ENCODE assay signal across 23 cellular contexts in genomic region chr3:59310736-59311135, GRCh38.
A peak's percentile ranks its signal among the peaks of the same experiment; 100 is the strongest.
DNase-seq lines count a peak whose midpoint lies in the region; ATAC-seq and TF ChIP-seq lines count a peak whose summit lies in the region.
"Had no signal": no experiment of that assay in that cellular context is flagged by ENCODE, and none has a peak within 500 bp of the region (broad histone marks: within the 10 kb centered on the region; RNA-seq: fewer than 3 reads in every experiment).

No MANE protein-coding gene starts in this region.

- H3K4me2 ChIP-seq in GM23248 (ENCODE audit: unreplicated experiment) (no peak overlapping the region), OCI-LY3 (ENCODE audit: low read length) (peak overlapping the region; percentile 0; the same call in 1 of the 2 replicates), mammary epithelial cell (ENCODE audit: insufficient read depth, low read depth, low read length) (peak overlapping the region; percentile 27), hepatocyte (no peak overlapping the region)

- dilution Hi-C loops in mammary epithelial cell (cut with HindIII; ENCODE audit: low sequenced_read_pairs): no loop called here

- H3K9ac ChIP-seq in GM23248 (no peak overlapping the region), OCI-LY3 (ENCODE audit: low read length) (no peak overlapping the region), mammary epithelial cell (ENCODE audit: insufficient read depth, low read length) (no peak overlapping the region)

- H3K36me3 ChIP-seq in GM23248 (ENCODE audit: low read depth) (no peaks in the 10 kb centered on the region), OCI-LY3 (replicated peaks; ENCODE audit: low read depth, low read length) (peaks cover 4% of the 10 kb centered on the region), mammary epithelial cell (ENCODE audit: insufficient read depth, low read length) (no peaks in the 10 kb centered on the region), hepatocyte (replicated peaks; ENCODE audit: insufficient read depth, low read depth) (no peaks in the 10 kb centered on the region), psoas muscle (ENCODE audit: insufficient read depth in 1 of 2, low read depth in 1 of 2) (no peaks in the 10 kb centered on the region)
- H3K36me3 ChIP-seq: MG63 had no signal

- no peak overlapping the region for H3K4me3 Mint-ChIP-seq in nephron
- H3K4me3 Mint-ChIP-seq: B cell; CD8-positive, alpha-beta T cell had no signal

- H3K27ac Mint-ChIP-seq in nephron: peak overlapping the region in 2 of 3 experiments; percentile 65 to 67
- H3K27ac Mint-ChIP-seq: B cell; CD8-positive, alpha-beta T cell had no signal

- H4K20me1 ChIP-seq in GM23248 (ENCODE audit: insufficient read depth) (no peaks in the 10 kb centered on the region), OCI-LY3 (ENCODE audit: insufficient read depth, low read length) (no peaks in the 10 kb centered on the region), mammary epithelial cell (ENCODE audit: insufficient read depth, low read length) (no peaks in the 10 kb centered on the region), hepatocyte (ENCODE audit: insufficient read depth, poor library complexity, severe bottlenecking) (no peaks in the 10 kb centered on the region)

- no peak overlapping the region for H3K4me3 ChIP-seq in GM23248
- H3K4me3 ChIP-seq in OCI-LY3 (ENCODE audit: low read length): no peak overlapping the region
- H3K4me3 ChIP-seq in mammary epithelial cell (replicated peaks in 1 of 3; ENCODE audit: insufficient read depth in 1 of 3, low read depth in 2 of 3, low read length in 3 of 3): no peak overlapping the region
- H3K4me3 ChIP-seq in hepatocyte: no peak overlapping the region
- no peak overlapping the region for H3K4me3 ChIP-seq in psoas muscle
- H3K4me3 ChIP-seq: MG63 had no signal

- no peaks in the 10 kb centered on the region for H3K79me2 ChIP-seq in GM23248 (ENCODE audit: insufficient read depth)
- no peaks in the 10 kb centered on the region for H3K79me2 ChIP-seq in OCI-LY3 (ENCODE audit: low read length)
- no peaks in the 10 kb centered on the region for H3K79me2 ChIP-seq in mammary epithelial cell (ENCODE audit: insufficient read depth, low read length)
- H3K79me2 ChIP-seq in hepatocyte: no peaks in the 10 kb centered on the region

- H3K4me1 Mint-ChIP-seq in nephron: peaks cover 32% of the 10 kb centered on the region
- H3K4me1 Mint-ChIP-seq: B cell had no signal

- no peaks in the 10 kb centered on the region for H3F3A ChIP-seq in GM23248 (ENCODE audit: insufficient read depth)

- H2AFZ ChIP-seq in GM23248 (peak overlapping the region; percentile 15; the same call in 1 of the 2 replicates), OCI-LY3 (ENCODE audit: low read depth, low read length) (no peak overlapping the region), mammary epithelial cell (ENCODE audit: low read depth, low read length) (no peak overlapping the region), hepatocyte (no peak overlapping the region)

- H3K27ac ChIP-seq in GM23248 (no peak overlapping the region), OCI-LY3 (ENCODE audit: low read length) (no peak overlapping the region), mammary epithelial cell (ENCODE audit: insufficient read depth, low read depth, low read length) (no peak overlapping the region), hepatocyte (no peak overlapping the region), psoas muscle (no peak overlapping the region)
- H3K27ac ChIP-seq: C4-2B had no signal

- CTCF ChIA-PET in mammary epithelial cell (lab: Charles Lee; ENCODE audit: low non-redundant PET): interaction anchor here (0.6 kb wide), 1 partner anchor 12 kb away, joined by 4 read pairs; no protein-coding TSS in a partner anchor

- H3K36me3 Mint-ChIP-seq in nephron (ENCODE audit: low read depth): no peaks in the 10 kb centered on the region
- H3K36me3 Mint-ChIP-seq: CD8-positive, alpha-beta T cell had no signal

- TF ChIP-seq CTCF in OCI-LY3 (IDR thresholded peaks at IDR 0.05; ENCODE audit: low read depth, low read length) (no peak), mammary epithelial cell (conservative IDR thresholded peaks at IDR 0.05 in 1 of 2, IDR thresholded peaks at IDR 0.05 in 1 of 2; ENCODE audit: extremely low read depth in 1 of 2, insufficient read depth in 1 of 2, low read depth in 1 of 2, low read length in 2 of 2) (no peak), nephron (IDR thresholded peaks at IDR 0.05; ENCODE audit: unreplicated experiment in 3 of 3) (no peak), hepatocyte (IDR thresholded peaks at IDR 0.05; ENCODE audit: poor library complexity) (no peak), psoas muscle (IDR thresholded peaks at IDR 0.05) (no peak)

- ATAC-seq in psoas muscle: no peak
- ATAC-seq: CD8-positive, alpha-beta T cell had no signal

- peaks cover 3% of the 10 kb centered on the region for H3K27me3 Mint-ChIP-seq in nephron (ENCODE audit: low read depth)
- H3K27me3 Mint-ChIP-seq: B cell had no signal

- intact Hi-C loops in mammary epithelial cell (cut with micrococcal nuclease) (loop anchor here (10.0 kb wide), 1 partner anchor 486 kb away; no protein-coding TSS in a partner anchor), psoas muscle (cut with DNase I) (no loop called here)

- no TSS peak for BruUV-seq in mammary epithelial cell (replicated peaks; lab: Mats Ljungman, UMichigan)

- no peaks in the 10 kb centered on the region for H3K9me2 ChIP-seq in GM23248 (ENCODE audit: insufficient read depth)
- H3K9me2 ChIP-seq in hepatocyte (replicated peaks; ENCODE audit: insufficient read depth): no peaks in the 10 kb centered on the region

- no peaks in the 10 kb centered on the region for H3K9me3 ChIP-seq in GM23248 (ENCODE audit: low read depth)
- H3K9me3 ChIP-seq in OCI-LY3 (ENCODE audit: insufficient read depth, low read length): no peaks in the 10 kb centered on the region
- H3K9me3 ChIP-seq in mammary epithelial cell (replicated peaks; ENCODE audit: insufficient read depth, low read length): no peaks in the 10 kb centered on the region
- H3K9me3 ChIP-seq in hepatocyte (ENCODE audit: low read depth): no peaks in the 10 kb centered on the region
- no peaks in the 10 kb centered on the region for H3K9me3 ChIP-seq in psoas muscle
- H3K9me3 ChIP-seq: Caco-2, MG63 had no signal

- in situ Hi-C loops in GM23248 (cut with MboI) (no loop called here), mammary epithelial cell (cut with MboI; ENCODE audit: low sequenced_read_pairs in 2 of 2) (no loop called here)

- WGBS in GM23248 (ENCODE audit: low coverage in 1 of 2, low lambda C conversion rate in 2 of 2, missing lambda C conversion rate in 2 of 2), 2 experiments: 86 to 94% methylated on average over 2 of the region's 2 CpGs
- WGBS in mammary epithelial cell (ENCODE audit: low coverage, missing lambda C conversion rate): 52% methylated on average over 2 of the region's 2 CpGs
- WGBS in hepatocyte (ENCODE audit: low lambda C conversion rate, missing lambda C conversion rate): 93% methylated on average over 2 of the region's 2 CpGs
- 91 to 95% (median 93%) methylated on average over 2 of the region's 2 CpGs for WGBS in psoas muscle, 3 donors

- no peak for DNase-seq in GM23248
- DNase-seq in mammary epithelial cell: peak; percentile 28
- DNase-seq in MV-4-11 (lab: John Stamatoyannopoulos, UW): no peak
- no peak for DNase-seq in hepatocyte (ENCODE audit: low spot score)
- no peak for DNase-seq in psoas muscle
- DNase-seq: Caco-2; CD8-positive, alpha-beta T cell; DMS79; EL; GDM1; HCEC 1CT; KBM-7; MG63; NCI-H2029; NCI-H446 treated with DMSO at 0.1 percent for 48 hours; NCI-H526; NCI-H82; NK-92 treated with Interleukin-12 subunit alpha and Interleukin-12 subunit beta, amount 100 ng/mL, for 24 hours; SIG-M5 had no signal

- H3K9me3 Mint-ChIP-seq in nephron: no peaks in the 10 kb centered on the region
- H3K9me3 Mint-ChIP-seq: CD8-positive, alpha-beta T cell had no signal

- H3K27me3 ChIP-seq in GM23248 (replicated peaks; ENCODE audit: insufficient read depth) (no peaks in the 10 kb centered on the region), OCI-LY3 (ENCODE audit: low read depth, low read length) (no peaks in the 10 kb centered on the region), mammary epithelial cell (ENCODE audit: insufficient read depth, low read length) (no peaks in the 10 kb centered on the region), hepatocyte (no peaks in the 10 kb centered on the region), psoas muscle (ENCODE audit: insufficient read depth in 3 of 3, low read length in 2 of 3) (no peaks in the 10 kb centered on the region)
- H3K27me3 ChIP-seq: MG63 had no signal

- H3K4me1 ChIP-seq in GM23248 (ENCODE audit: insufficient read depth) (peaks cover 11% of the 10 kb centered on the region), OCI-LY3 (ENCODE audit: low read length) (peaks cover 49% of the 10 kb centered on the region), mammary epithelial cell (ENCODE audit: insufficient read depth, low read length) (peaks cover 19% of the 10 kb centered on the region), hepatocyte (ENCODE audit: insufficient read depth) (no peaks in the 10 kb centered on the region), psoas muscle (no peaks in the 10 kb centered on the region)
- H3K4me1 ChIP-seq: Caco-2 had no signal

Comparison
In these comparisons a context has a peak if more than half of its experiments do, and no peak if none do; other contexts are left out.
1. H3K4me2 ChIP-seq: peak in OCI-LY3 (single experiment) and mammary epithelial cell (single experiment); none in GM23248 (single experiment) and hepatocyte (single experiment).